Comparison of ENCODE assay signal across 9 cellular contexts in the genomic region with DNA sequence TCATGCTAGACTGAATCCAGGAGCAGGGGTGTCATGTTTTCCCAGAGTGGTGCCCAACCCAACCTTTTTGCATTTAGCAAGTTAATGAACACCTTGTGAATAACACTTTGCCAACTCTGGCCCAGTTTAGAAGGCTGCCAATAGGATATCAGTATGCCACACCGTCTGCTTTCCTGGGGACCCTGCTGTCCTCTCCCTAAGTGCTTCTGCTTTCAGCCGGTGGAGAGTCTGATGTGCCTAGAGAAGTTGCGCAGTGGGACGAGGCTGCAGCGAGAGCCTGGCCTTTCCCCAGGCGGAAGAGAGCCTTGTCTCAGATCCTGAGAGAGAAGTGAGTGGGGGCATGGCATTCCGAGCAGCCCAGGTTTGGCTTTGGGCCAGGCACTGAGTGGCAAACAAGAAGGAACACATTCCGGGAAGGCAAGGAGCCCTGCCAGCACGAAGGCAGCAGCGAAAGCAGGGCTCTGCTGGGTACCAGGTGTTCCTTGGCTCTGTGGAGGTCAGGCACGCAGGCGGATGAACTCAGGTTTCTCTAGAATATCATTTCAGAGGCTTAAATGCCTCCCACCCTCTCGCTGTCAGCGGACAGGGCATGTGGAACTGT. TPM values are rescaled to one million over a fixed set of nuclear protein-coding genes. Genes with fewer than 3 reads are reported as not detected.
DNase-seq lines count a peak whose midpoint lies in the region; ATAC-seq and TF ChIP-seq lines count a peak whose summit lies in the region.
"Had no signal": no experiment of that assay in that cellular context is flagged by ENCODE, and none has a peak within 500 bp of the region (broad histone marks: within the 10 kb centered on the region; RNA-seq: fewer than 3 reads in every experiment).

No MANE protein-coding gene starts in this region.

- peak overlapping the region; percentile 77 for H3K4me3 Mint-ChIP-seq in activated T-cell treated with anti-CD3 and anti-CD28 coated beads, Interleukin-2, amount 50 U/mL, for 4 hours
- H3K4me3 Mint-ChIP-seq in osteocyte (ENCODE audit: unreplicated experiment) = peak overlapping the region; percentile 70

- ATAC-seq in activated T-cell treated with anti-CD3 and anti-CD28 coated beads, Interleukin-2, amount 50 U/mL, for 4 hours = no peak
- ATAC-seq in SK-N-SH treated with all-trans-retinoic acid at 6 μM for 48 hours (peak; percentile 67), GM19395 (IDR thresholded peaks at IDR 0.05; ENCODE audit: unreplicated experiment) (no peak), GM18909 (IDR thresholded peaks at IDR 0.05; ENCODE audit: poor library complexity, unreplicated experiment) (no peak)

- H3K27me3 Mint-ChIP-seq in activated T-cell treated with anti-CD3 and anti-CD28 coated beads, Interleukin-2, amount 50 U/mL, for 4 hours (ENCODE audit: low read depth) = no peaks in the 10 kb centered on the region
- peaks cover 3% of the 10 kb centered on the region for H3K27me3 Mint-ChIP-seq in osteocyte (ENCODE audit: unreplicated experiment)

- TF ChIP-seq CTCF in fibroblast of mammary gland (conservative IDR thresholded peaks at IDR 0.05; ENCODE audit: control insufficient read depth, insufficient read depth, low read depth, low read length) = no peak
- no peak for TF ChIP-seq CTCF in osteocyte (IDR thresholded peaks at IDR 0.05)

- no peaks in the 10 kb centered on the region for H3K27me3 ChIP-seq in H7 (ENCODE audit: control insufficient read depth, insufficient read depth, low read length)

- H3K36me3 ChIP-seq in H7 (replicated peaks; ENCODE audit: control insufficient read depth, insufficient read depth, low read length) = no peaks in the 10 kb centered on the region

- H3K36me3 Mint-ChIP-seq in activated T-cell treated with anti-CD3 and anti-CD28 coated beads, Interleukin-2, amount 50 U/mL, for 4 hours (ENCODE audit: insufficient read depth) = no peaks in the 10 kb centered on the region
- H3K36me3 Mint-ChIP-seq in osteocyte (ENCODE audit: unreplicated experiment) = no peaks in the 10 kb centered on the region

- H3K9me3 Mint-ChIP-seq in activated T-cell treated with anti-CD3 and anti-CD28 coated beads, Interleukin-2, amount 50 U/mL, for 4 hours = no peaks in the 10 kb centered on the region
- H3K9me3 Mint-ChIP-seq in osteocyte (ENCODE audit: unreplicated experiment) = no peaks in the 10 kb centered on the region

- H3K4me1 Mint-ChIP-seq in activated T-cell treated with anti-CD3 and anti-CD28 coated beads, Interleukin-2, amount 50 U/mL, for 4 hours (ENCODE audit: low read depth) = peaks cover 2% of the 10 kb centered on the region
- H3K4me1 Mint-ChIP-seq in osteocyte (ENCODE audit: unreplicated experiment) = peaks cover 11% of the 10 kb centered on the region

- H3K4me3 ChIP-seq in fibroblast of mammary gland (ENCODE audit: control insufficient read depth, low read depth, low read length) = peak overlapping the region; percentile 62
- no peak overlapping the region for H3K4me3 ChIP-seq in H7 (ENCODE audit: insufficient read depth, low read depth, low read length)

- H3K27ac Mint-ChIP-seq in osteocyte (ENCODE audit: unreplicated experiment) = peak overlapping the region; percentile 64

- no peak for DNase-seq in activated T-cell treated with anti-CD3 and anti-CD28 coated beads, Interleukin-2, amount 50 U/mL, for 4 hours
- DNase-seq in activated T-cell treated with anti-CD3 and anti-CD28 coated beads for 4 hours = no peak
- peak; percentile 8 for DNase-seq in fibroblast of mammary gland (ENCODE audit: low read depth)
- DNase-seq in osteocyte (ENCODE audit: extremely low spot score, unreplicated experiment) = no peak
- no peak for DNase-seq in H7

TF ChIP-seq in SK-N-SH treated with all-trans-retinoic acid at 6 μM for 48 hours, 23 proteins besides CTCF, POLR2A, EP300 and RAD21:
- TF ChIP-seq ZC3H10 (CRISPR knock-in tag; IDR thresholded peaks at IDR 0.05) (no peak), POU6F1 (CRISPR knock-in tag; IDR thresholded peaks at IDR 0.05; ENCODE audit: borderline replicate concordance, low read depth) (no peak), ESRRG (CRISPR knock-in tag; IDR thresholded peaks at IDR 0.05) (no peak), GLIS3 (CRISPR knock-in tag; IDR thresholded peaks at IDR 0.05) (no peak), PPARA (CRISPR knock-in tag; IDR thresholded peaks at IDR 0.05; ENCODE audit: borderline replicate concordance) (no peak), ISL1 (CRISPR knock-in tag; IDR thresholded peaks at IDR 0.05) (peak; percentile 42; the same call in 1 of the 2 replicates), TSHZ2 (CRISPR knock-in tag; IDR thresholded peaks at IDR 0.05) (no peak), SNAI2 (CRISPR knock-in tag; IDR thresholded peaks at IDR 0.05) (no peak)

RNA-seq across cellular contexts. Expression of gene SENP8, which starts 36.9 kb away (rescaled TPM):
- total RNA-seq in activated T-cell treated with anti-CD3 and anti-CD28 coated beads, Interleukin-2, amount 50 U/mL, for 4 hours = 1 to 10 TPM; 1.4 to 1.7 (median 1.5) TPM
- 4.0 and 4.6 TPM in 2 replicates for total RNA-seq in osteocyte
- total RNA-seq in H7 (2014; rRNA removed; shearing (Covaris generic)) = 2.7 and 4.8 TPM in 2 replicates

RNA-seq across cellular contexts. Expression of gene MYO9A, which starts 37.2 kb away (rescaled TPM):
- 10 to 100 TPM; 15.9 to 18.9 (median 17.1) TPM for total RNA-seq in activated T-cell treated with anti-CD3 and anti-CD28 coated beads, Interleukin-2, amount 50 U/mL, for 4 hours
- 39.6 and 46.3 TPM in 2 replicates for total RNA-seq in osteocyte
- total RNA-seq in H7 (2014; rRNA removed; shearing (Covaris generic)) = 7.8 and 12.6 TPM in 2 replicates

RNA-seq across cellular contexts. Expression of gene GRAMD2A, which starts 42.5 kb away (rescaled TPM):
- not detected for total RNA-seq in activated T-cell treated with anti-CD3 and anti-CD28 coated beads, Interleukin-2, amount 50 U/mL, for 4 hours
- total RNA-seq in osteocyte = 0.47 TPM in 1 of 2 replicates, not detected in the other
- 0.17 and 0.52 TPM in 2 replicates for total RNA-seq in H7 (2014; rRNA removed; shearing (Covaris generic))
- total RNA-seq: activated CD8-positive, alpha-beta memory T cell treated with anti-CD3 and anti-CD28 coated beads for 36 hours had no signal
